ENCODE assay signal across 8 cellular contexts in the genomic region with DNA sequence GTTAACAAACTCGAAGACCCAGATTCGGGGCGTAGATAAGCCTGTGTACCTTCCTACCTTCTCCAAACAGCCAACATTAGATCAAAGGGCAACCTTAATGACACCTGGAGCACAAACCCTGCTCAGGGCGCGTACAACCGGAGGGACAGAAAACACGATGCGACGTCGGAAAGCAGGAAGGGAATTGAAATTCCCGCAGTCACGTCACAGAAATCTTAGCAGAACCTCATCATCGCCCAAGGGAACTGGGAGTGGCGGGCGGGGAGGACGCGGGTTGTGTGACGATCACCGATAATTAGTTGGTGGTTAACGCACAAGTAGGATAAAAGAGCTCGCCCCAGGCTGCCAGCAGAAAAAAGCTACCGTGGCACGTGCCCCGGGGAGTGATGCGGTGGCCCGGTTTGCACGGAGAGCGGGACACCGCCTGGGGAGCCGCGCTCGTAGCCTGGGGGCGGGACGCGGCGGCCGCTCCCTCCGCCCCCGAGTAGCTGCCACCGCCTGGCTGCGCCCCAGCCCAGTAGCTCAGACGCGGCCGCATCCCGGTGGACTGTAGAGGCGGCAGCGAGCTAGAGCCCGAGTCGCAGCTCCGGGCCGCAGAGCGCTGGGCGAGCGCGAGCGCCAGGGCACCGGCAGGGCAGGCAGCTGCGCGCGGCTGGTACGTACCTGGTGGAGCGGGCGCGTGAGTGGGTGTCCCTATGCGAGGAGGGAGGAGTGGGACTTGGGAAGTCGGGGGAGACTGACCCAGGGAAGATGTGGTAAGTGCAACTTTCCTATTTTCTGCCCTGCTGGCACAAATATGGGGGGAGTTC. TPM values are rescaled to one million over a fixed set of nuclear protein-coding genes. Genes with fewer than 3 reads are reported as not detected.
DNase-seq lines count a peak whose midpoint lies in the region; ATAC-seq and TF ChIP-seq lines count a peak whose summit lies in the region.

A gene with protein sequence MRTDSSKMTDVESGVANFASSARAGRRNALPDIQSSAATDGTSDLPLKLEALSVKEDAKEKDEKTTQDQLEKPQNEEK (plus strand): TSS at position 525 of the 809 bp plus-strand sequence. CDS start 107,390 bp downstream, outside the sequence.

- H3K36me3 ChIP-seq in Panc1 (ENCODE audit: control insufficient read depth, insufficient read depth, low read length), result no peaks in the 10 kb centered on the region

- peak within 1 kb of the TSS; percentile 43 to 77 for H3K4me3 ChIP-seq in Panc1 (ENCODE audit: low read depth in 2 of 2, low read length in 2 of 2)

- peaks cover 4% of the 10 kb centered on the region for H3K36me3 Mint-ChIP-seq in IgD-negative memory B cell
- H3K36me3 Mint-ChIP-seq in activated naive CD4-positive, alpha-beta T cell treated with anti-CD3 and anti-CD28 coated beads, Interleukin-2, amount 10 ng/mL, durations not matched to agents 7 days and 5 days, result no peaks in the 10 kb centered on the region
- peaks cover 39% of the 10 kb centered on the region for H3K36me3 Mint-ChIP-seq in neural crest cell (ENCODE audit: low read depth)
- peaks cover 16% of the 10 kb centered on the region for H3K36me3 Mint-ChIP-seq in type B pancreatic cell

- CTCF ChIA-PET in Panc1 (lab: Charles Lee), result interaction anchor here (0.6 to 1.0 kb wide), 2 partner anchors 19 to 229 kb away, joined by 3 read pairs; no protein-coding TSS in a partner anchor
- CTCF ChIA-PET in activated naive CD4-positive, alpha-beta T cell treated with anti-CD3 and anti-CD28 coated beads, Interleukin-2, amount 10 ng/mL, durations not matched to agents 7 days and 5 days (lab: Charles Lee), result no interaction called here

- H3K27ac ChIP-seq in Panc1 (ENCODE audit: low read length), result no peak within 1 kb of the TSS

- ATAC-seq in GM21786 (IDR thresholded peaks at IDR 0.05; ENCODE audit: unreplicated experiment) (peak; percentile 88), Panc1 (peak; percentile 99)

- peaks cover 11% of the 10 kb centered on the region; the same call in 1 of the 2 replicates for H3K4me1 ChIP-seq in Panc1 (ENCODE audit: control insufficient read depth, insufficient read depth, low read length)

- POLR2A ChIA-PET in Panc1 (lab: Charles Lee), result no interaction called here

- H3K27me3 Mint-ChIP-seq in IgD-negative memory B cell (peaks cover 25% of the 10 kb centered on the region), neural crest cell (ENCODE audit: low read depth) (peaks cover 22% of the 10 kb centered on the region), type B pancreatic cell (peaks cover 11% of the 10 kb centered on the region)
- peaks cover 22% of the 10 kb centered on the region for H3K27me3 Mint-ChIP-seq in activated naive CD4-positive, alpha-beta T cell treated with anti-CD3 and anti-CD28 coated beads, Interleukin-2, amount 10 ng/mL, durations not matched to agents 7 days and 5 days

- peak; percentile 69 for TF ChIP-seq CTCF in Panc1 (IDR thresholded peaks at IDR 0.05)
- TF ChIP-seq CTCF in neural crest cell (conservative IDR thresholded peaks at IDR 0.05), result no peak
- TF ChIP-seq CTCF in type B pancreatic cell (conservative IDR thresholded peaks at IDR 0.05), result peak; percentile 6

- peaks cover 8 to 18% (median 10%) of the 10 kb centered on the region in 3 donors for H3K4me1 Mint-ChIP-seq in IgD-negative memory B cell
- H3K4me1 Mint-ChIP-seq in activated naive CD4-positive, alpha-beta T cell treated with anti-CD3 and anti-CD28 coated beads, Interleukin-2, amount 10 ng/mL, durations not matched to agents 7 days and 5 days, result peaks cover 17% of the 10 kb centered on the region
- peaks cover 14% of the 10 kb centered on the region for H3K4me1 Mint-ChIP-seq in neural crest cell
- H3K4me1 Mint-ChIP-seq in type B pancreatic cell (ENCODE audit: unreplicated experiment), result peaks cover 7% of the 10 kb centered on the region

- H3K27ac Mint-ChIP-seq in IgD-negative memory B cell (peak within 1 kb of the TSS in 1 of 3 donors; percentile 85), neural crest cell (ENCODE audit: unreplicated experiment) (no peak within 1 kb of the TSS), type B pancreatic cell (peak within 1 kb of the TSS; percentile 94)
- H3K27ac Mint-ChIP-seq in activated naive CD4-positive, alpha-beta T cell treated with anti-CD3 and anti-CD28 coated beads, Interleukin-2, amount 10 ng/mL, durations not matched to agents 7 days and 5 days, result no peak within 1 kb of the TSS

- H3K27me3 ChIP-seq in Panc1 (ENCODE audit: control insufficient read depth, insufficient read depth, low read length), result peaks cover 36% of the 10 kb centered on the region

- no TSS peak for BruUV-seq in Panc1 (replicated peaks; lab: Mats Ljungman, UMichigan)

- H3K4me3 Mint-ChIP-seq in IgD-negative memory B cell (peak within 1 kb of the TSS; percentile 85 to 98 (median 88)), neural crest cell (peak within 1 kb of the TSS; percentile 81), type B pancreatic cell (peak within 1 kb of the TSS; percentile 90)
- H3K4me3 Mint-ChIP-seq in activated naive CD4-positive, alpha-beta T cell treated with anti-CD3 and anti-CD28 coated beads, Interleukin-2, amount 10 ng/mL, durations not matched to agents 7 days and 5 days, result peak within 1 kb of the TSS; percentile 76

- H3K9me3 ChIP-seq in Panc1 (ENCODE audit: control insufficient read depth, insufficient read depth, low read depth, low read length), result no peaks in the 10 kb centered on the region

- DNase-seq in EH (ENCODE audit: low read depth) (peak; percentile 67), Panc1 (ENCODE audit: low read depth, low spot score) (peak; percentile 2), germinal center (ENCODE audit: low spot score) (peak; percentile 74), neural crest cell (ENCODE audit: low read depth, low spot score) (peak; percentile 32), type B pancreatic cell (ENCODE audit: extremely low spot score, unreplicated experiment) (peak; percentile 77)
- DNase-seq in activated naive CD4-positive, alpha-beta T cell treated with anti-CD3 and anti-CD28 coated beads, Interleukin-2, amount 10 ng/mL, durations not matched to agents 7 days and 5 days, result peak; percentile 66

- H3K9me3 Mint-ChIP-seq in IgD-negative memory B cell (peaks cover 0 to 3% (median 0%) of the 10 kb centered on the region in 3 donors), neural crest cell (peaks cover 12% of the 10 kb centered on the region), type B pancreatic cell (no peaks in the 10 kb centered on the region)
- no peaks in the 10 kb centered on the region for H3K9me3 Mint-ChIP-seq in activated naive CD4-positive, alpha-beta T cell treated with anti-CD3 and anti-CD28 coated beads, Interleukin-2, amount 10 ng/mL, durations not matched to agents 7 days and 5 days

- in situ Hi-C loops in Panc1 (cut with HindIII; ENCODE audit: low pct_unique_long_range_greater_than_20kb, low sequenced_read_pairs), result no loop called here

- intact Hi-C loops in Panc1 (cut with micrococcal nuclease; ENCODE audit: unreplicated experiment), result no loop called here

RNA-seq across cellular contexts. Expression of the gene that starts here (rescaled TPM):
- polyA plus RNA-seq in IgD-negative memory B cell, result not detected
- total RNA-seq in Panc1 (2021; ENCODE audit: unreplicated experiment) (1.1 TPM), neural crest cell (86.4 and 88.8 TPM in 2 replicates), type B pancreatic cell (ENCODE audit: low replicate concordance) (31.7 and 56.8 TPM in 2 replicates)
- 0.28 TPM for polyA plus RNA-seq in Panc1 (2012; ENCODE audit: insufficient read length)

Comparison
In these comparisons a context has a peak if more than half of its experiments do, and no peak if none do; other contexts are left out.
1. RNA of the gene that starts here (total RNA-seq): 86.4 to 88.8 TPM in neural crest cell and 31.7 to 56.8 TPM in type B pancreatic cell; 1.1 TPM in Panc1 (single experiment); every median in the first group is over 10 times any median in the second.
2. DNase-seq: peak in every context shown above with its lines; median percentile 77 in type B pancreatic cell; 74 in germinal center; 67 in EH; 66 in activated naive CD4-positive, alpha-beta T cell treated with anti-CD3 and anti-CD28 coated beads, Interleukin-2, amount 10 ng/mL, durations not matched to agents 7 days and 5 days; 32 in neural crest cell; 2 in Panc1.
3. Peak in every context shown above with its lines, with median percentiles within 50 percentile points of each other: H3K4me3 Mint-ChIP-seq.